Comparison of ENCODE assay signal across 9 cellular contexts in the genomic region with DNA sequence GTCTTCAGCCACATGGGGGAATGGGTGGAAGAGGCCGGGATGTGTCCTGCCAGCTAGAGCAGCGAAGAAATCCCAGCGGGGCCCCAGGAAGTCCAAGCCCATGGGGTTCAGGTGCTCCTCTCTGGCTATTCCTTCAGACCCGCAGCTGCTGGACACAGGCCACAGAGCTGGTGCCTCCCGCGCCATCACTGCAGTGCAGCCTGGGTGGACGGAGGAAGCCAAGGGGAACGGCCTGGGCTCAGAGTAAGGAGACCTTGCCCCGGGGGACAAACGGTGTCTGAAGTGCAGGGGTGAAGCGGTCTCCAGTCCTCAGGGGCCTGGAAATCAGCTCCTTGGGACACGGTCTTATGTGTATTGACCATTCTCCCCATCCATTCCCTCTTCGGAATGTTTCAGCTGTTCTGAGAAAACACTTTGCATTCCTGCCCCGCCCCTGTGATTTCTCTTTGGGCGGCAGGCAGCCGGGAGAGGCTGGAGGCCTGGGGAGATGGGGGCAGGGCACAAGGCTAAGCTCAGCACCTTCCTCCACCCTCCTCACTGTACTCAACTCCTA. TPM values are rescaled to one million over a fixed set of nuclear protein-coding genes. Genes with fewer than 3 reads are reported as not detected.
DNase-seq lines count a peak whose midpoint lies in the region; ATAC-seq and TF ChIP-seq lines count a peak whose summit lies in the region.
"Had no signal": no experiment of that assay in that cellular context is flagged by ENCODE, and none has a peak within 500 bp of the region (broad histone marks: within the 10 kb centered on the region; RNA-seq: fewer than 3 reads in every experiment).

No MANE protein-coding gene starts in this region.

- peak overlapping the region; percentile 96 for H3K27ac ChIP-seq in GM23338 (ENCODE audit: low read depth)
- H3K27ac ChIP-seq in mammary epithelial cell (ENCODE audit: insufficient read depth, low read depth, low read length): no peak overlapping the region
- peak overlapping the region in 13 of 21 experiments; percentile 3 to 98 (median 91) for H3K27ac ChIP-seq in skin epidermis

- no peaks in the 10 kb centered on the region for H3K9me3 Mint-ChIP-seq in GM23338

- H3K4me1 ChIP-seq in GM23338 (ENCODE audit: insufficient read depth) (peaks cover 38% of the 10 kb centered on the region), mammary epithelial cell (ENCODE audit: insufficient read depth, low read length) (peaks cover 10% of the 10 kb centered on the region)

- H3F3A ChIP-seq in GM23338 (replicated peaks; ENCODE audit: low read depth): peaks cover 22% of the 10 kb centered on the region

- dilution Hi-C loops in mammary epithelial cell (cut with HindIII; ENCODE audit: low sequenced_read_pairs): no loop called here

- H3K36me3 Mint-ChIP-seq in GM23338 (ENCODE audit: low read depth): peaks cover 9% of the 10 kb centered on the region; the same call in 1 of the 3 replicates

- H3K27me3 ChIP-seq in GM23338 (ENCODE audit: insufficient read depth): no peaks in the 10 kb centered on the region
- H3K27me3 ChIP-seq in mammary epithelial cell (ENCODE audit: insufficient read depth, low read length): no peaks in the 10 kb centered on the region

- H3K36me3 ChIP-seq in GM23338 (ENCODE audit: insufficient read depth) (no peaks in the 10 kb centered on the region), mammary epithelial cell (ENCODE audit: insufficient read depth, low read length) (no peaks in the 10 kb centered on the region)

- no peak overlapping the region; the same call in 1 of the 2 replicates for H3K27ac Mint-ChIP-seq in GM23338

- H3K4me1 Mint-ChIP-seq in GM23338: peaks cover 37% of the 10 kb centered on the region

- H3K9me3 ChIP-seq in mammary epithelial cell (replicated peaks; ENCODE audit: insufficient read depth, low read length): no peaks in the 10 kb centered on the region

- H3K4me2 ChIP-seq in GM23338: peak overlapping the region; percentile 68
- H3K4me2 ChIP-seq in mammary epithelial cell (ENCODE audit: insufficient read depth, low read depth, low read length): no peak overlapping the region

- in situ Hi-C loops in mammary epithelial cell (cut with MboI; ENCODE audit: low sequenced_read_pairs in 2 of 2): no loop called here

- H3K4me3 ChIP-seq in GM23338: peak overlapping the region; percentile 9; the same call in 1 of the 2 replicates
- no peak overlapping the region for H3K4me3 ChIP-seq in mammary epithelial cell (replicated peaks in 1 of 3; ENCODE audit: insufficient read depth in 1 of 3, low read depth in 2 of 3, low read length in 3 of 3)
- no peak overlapping the region for H3K4me3 ChIP-seq in skin epidermis

- CTCF ChIA-PET in mammary epithelial cell (lab: Charles Lee; ENCODE audit: low non-redundant PET): no interaction called here

- no peak for TF ChIP-seq CTCF in GM23338 (conservative IDR thresholded peaks at IDR 0.05; ENCODE audit: low read depth in 2 of 2)
- TF ChIP-seq CTCF in mammary epithelial cell (conservative IDR thresholded peaks at IDR 0.05 in 1 of 2, IDR thresholded peaks at IDR 0.05 in 1 of 2; ENCODE audit: extremely low read depth in 1 of 2, insufficient read depth in 1 of 2, low read depth in 1 of 2, low read length in 2 of 2): no peak

- peaks cover 7% of the 10 kb centered on the region for H3K27me3 Mint-ChIP-seq in GM23338 (ENCODE audit: insufficient read depth, low read depth, poor library complexity)

- peak; percentile 79 for DNase-seq in GM23338 (ENCODE audit: low spot score)
- DNase-seq in mammary epithelial cell: peak; percentile 15
- DNase-seq in islet precursor cell: peak; percentile 82
- no peak for DNase-seq in NCI-H524 treated with DMSO at 0.1 percent for 48 hours (lab: John Stamatoyannopoulos, UW)
- DNase-seq in NCI-H510A treated with DMSO at 0.1 percent for 48 hours (lab: John Stamatoyannopoulos, UW): no peak
- DNase-seq in NCI-H1092 (lab: John Stamatoyannopoulos, UW): no peak
- DNase-seq: activated CD8-positive, alpha-beta memory T cell treated with anti-CD3 and anti-CD28 coated beads for 24 hours had no signal

- no TSS peak for BruUV-seq in mammary epithelial cell (replicated peaks; lab: Mats Ljungman, UMichigan)

- H3K4me3 Mint-ChIP-seq in GM23338: no peak overlapping the region

- H2AFZ ChIP-seq in GM23338: 0 out of 2 replicates have a peak overlapping the region, but pooled peaks have one; percentile 23
- no peak overlapping the region for H2AFZ ChIP-seq in mammary epithelial cell (ENCODE audit: low read depth, low read length)

- 24% methylated on average over 6 of the region's 16 CpGs for WGBS in mammary epithelial cell (ENCODE audit: low coverage, missing lambda C conversion rate)

- no peak overlapping the region for H3K9ac ChIP-seq in mammary epithelial cell (ENCODE audit: insufficient read depth, low read length)

- H4K20me1 ChIP-seq in GM23338 (replicated peaks; ENCODE audit: insufficient read depth): no peaks in the 10 kb centered on the region
- no peaks in the 10 kb centered on the region for H4K20me1 ChIP-seq in mammary epithelial cell (ENCODE audit: insufficient read depth, low read length)

- ATAC-seq in GM23338 (peak; percentile 52), HG03095 (IDR thresholded peaks at IDR 0.05; ENCODE audit: unreplicated experiment) (no peak)

- intact Hi-C loops in mammary epithelial cell (cut with micrococcal nuclease): loop anchor here (2.0 kb wide), 1 partner anchor 15 kb away; no protein-coding TSS in a partner anchor

- H3K79me2 ChIP-seq in GM23338 (replicated peaks; ENCODE audit: insufficient read depth) (no peaks in the 10 kb centered on the region), mammary epithelial cell (ENCODE audit: insufficient read depth, low read length) (no peaks in the 10 kb centered on the region)

- H3K9me2 ChIP-seq in GM23338 (ENCODE audit: insufficient read depth): no peaks in the 10 kb centered on the region

TF ChIP-seq in GM23338, 12 proteins besides CTCF, POLR2A, EP300 and RAD21 (continues in another document):
- TF ChIP-seq STAT1 (IDR thresholded peaks at IDR 0.05; ENCODE audit: unreplicated experiment): no peak
- no peak for TF ChIP-seq JUNB (IDR thresholded peaks at IDR 0.05; ENCODE audit: unreplicated experiment)
- TF ChIP-seq, protein P1, sequence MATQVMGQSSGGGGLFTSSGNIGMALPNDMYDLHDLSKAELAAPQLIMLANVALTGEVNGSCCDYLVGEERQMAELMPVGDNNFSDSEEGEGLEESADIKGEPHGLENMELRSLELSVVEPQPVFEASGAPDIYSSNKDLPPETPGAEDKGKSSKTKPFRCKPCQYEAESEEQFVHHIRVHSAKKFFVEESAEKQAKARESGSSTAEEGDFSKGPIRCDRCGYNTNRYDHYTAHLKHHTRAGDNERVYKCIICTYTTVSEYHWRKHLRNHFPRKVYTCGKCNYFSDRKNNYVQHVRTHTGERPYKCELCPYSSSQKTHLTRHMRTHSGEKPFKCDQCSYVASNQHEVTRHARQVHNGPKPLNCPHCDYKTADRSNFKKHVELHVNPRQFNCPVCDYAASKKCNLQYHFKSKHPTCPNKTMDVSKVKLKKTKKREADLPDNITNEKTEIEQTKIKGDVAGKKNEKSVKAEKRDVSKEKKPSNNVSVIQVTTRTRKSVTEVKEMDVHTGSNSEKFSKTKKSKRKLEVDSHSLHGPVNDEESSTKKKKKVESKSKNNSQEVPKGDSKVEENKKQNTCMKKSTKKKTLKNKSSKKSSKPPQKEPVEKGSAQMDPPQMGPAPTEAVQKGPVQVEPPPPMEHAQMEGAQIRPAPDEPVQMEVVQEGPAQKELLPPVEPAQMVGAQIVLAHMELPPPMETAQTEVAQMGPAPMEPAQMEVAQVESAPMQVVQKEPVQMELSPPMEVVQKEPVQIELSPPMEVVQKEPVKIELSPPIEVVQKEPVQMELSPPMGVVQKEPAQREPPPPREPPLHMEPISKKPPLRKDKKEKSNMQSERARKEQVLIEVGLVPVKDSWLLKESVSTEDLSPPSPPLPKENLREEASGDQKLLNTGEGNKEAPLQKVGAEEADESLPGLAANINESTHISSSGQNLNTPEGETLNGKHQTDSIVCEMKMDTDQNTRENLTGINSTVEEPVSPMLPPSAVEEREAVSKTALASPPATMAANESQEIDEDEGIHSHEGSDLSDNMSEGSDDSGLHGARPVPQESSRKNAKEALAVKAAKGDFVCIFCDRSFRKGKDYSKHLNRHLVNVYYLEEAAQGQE (IDR thresholded peaks at IDR 0.05; ENCODE audit: unreplicated experiment): no peak
- no peak for TF ChIP-seq NANOG (IDR thresholded peaks at IDR 0.05; ENCODE audit: borderline replicate concordance)
- TF ChIP-seq ETS1 (IDR thresholded peaks at IDR 0.05): no peak

RNA-seq across cellular contexts. Expression of gene MTHFR, which starts 18.4 kb away (rescaled TPM):
- total RNA-seq in GM23338 (2014; rRNA removed; shearing (Covaris generic)): 21.6 and 26.4 TPM in 2 replicates
- polyA plus RNA-seq in GM23338 (2016; fragmentation: Nextera tagmentation; extraction: Ambion mirVana) (5.7 and 6.9 TPM in 2 replicates), mammary epithelial cell (8.2 TPM)
- 10 to 100 TPM; 19.1 to 19.2 TPM for total RNA-seq in mammary epithelial cell
- polyA minus RNA-seq in mammary epithelial cell: 17.0 TPM

RNA-seq across cellular contexts. Expression of gene CLCN6, which starts 18.7 kb away (rescaled TPM):
- total RNA-seq in GM23338 (2014; rRNA removed; shearing (Covaris generic)): 16.3 and 22.6 TPM in 2 replicates
- polyA plus RNA-seq in GM23338 (2016; fragmentation: Nextera tagmentation; extraction: Ambion mirVana) (13.0 and 16.0 TPM in 2 replicates), mammary epithelial cell (7.6 TPM)
- total RNA-seq in mammary epithelial cell: 10 to 100 TPM in 1 of 2 donors, 1 to 10 TPM in 1; 7.0 to 17.0 TPM
- 12.9 TPM for polyA minus RNA-seq in mammary epithelial cell

RNA-seq across cellular contexts. Expression of gene C1orf167, which starts 25.3 kb away (rescaled TPM):
- total RNA-seq in GM23338 (2014; rRNA removed; shearing (Covaris generic)): 1.7 and 6.0 TPM in 2 replicates
- 2.2 TPM in 2 replicates for polyA plus RNA-seq in GM23338 (2016; fragmentation: Nextera tagmentation; extraction: Ambion mirVana)
- total RNA-seq in mammary epithelial cell: not detected
- not detected for polyA plus RNA-seq in mammary epithelial cell
- polyA minus RNA-seq in mammary epithelial cell: not detected

RNA-seq across cellular contexts. Expression of gene AGTRAP, which starts 51.4 kb away (rescaled TPM):
- total RNA-seq in GM23338 (2014; rRNA removed; shearing (Covaris generic)): 88.7 and 102 TPM in 2 replicates
- 79.0 and 79.4 TPM in 2 replicates for polyA plus RNA-seq in GM23338 (2016; fragmentation: Nextera tagmentation; extraction: Ambion mirVana)
- 100 to 1,000 TPM; 105 to 109 TPM for total RNA-seq in mammary epithelial cell
- polyA plus RNA-seq in mammary epithelial cell: 120 TPM
- polyA minus RNA-seq in mammary epithelial cell: 78.0 TPM

Comparison
In these comparisons a context has a peak if more than half of its experiments do, and no peak if none do; other contexts are left out.
1. DNase-seq: peak in GM23338 (single experiment), mammary epithelial cell (single experiment) and islet precursor cell (single experiment); none in NCI-H524 treated with DMSO at 0.1 percent for 48 hours (single experiment), NCI-H510A treated with DMSO at 0.1 percent for 48 hours (single experiment) and NCI-H1092 (single experiment).